In genomic region chr18:3248062-3248669, GRCh38 we compare ENCODE assay signal across 1 cellular context.
TF ChIP-seq lines count a peak whose summit lies in the region.

No MANE protein-coding gene starts in this region.

TF ChIP-seq in WTC11, 78 proteins besides CTCF, POLR2A, EP300 and RAD21 (continued from another document):
- TF ChIP-seq, protein P1, sequence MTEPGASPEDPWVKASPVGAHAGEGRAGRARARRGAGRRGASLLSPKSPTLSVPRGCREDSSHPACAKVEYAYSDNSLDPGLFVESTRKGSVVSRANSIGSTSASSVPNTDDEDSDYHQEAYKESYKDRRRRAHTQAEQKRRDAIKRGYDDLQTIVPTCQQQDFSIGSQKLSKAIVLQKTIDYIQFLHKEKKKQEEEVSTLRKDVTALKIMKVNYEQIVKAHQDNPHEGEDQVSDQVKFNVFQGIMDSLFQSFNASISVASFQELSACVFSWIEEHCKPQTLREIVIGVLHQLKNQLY (CRISPR knock-in tag; IDR thresholded peaks at IDR 0.05): no peak
- TF ChIP-seq TP53 (CRISPR knock-in tag; IDR thresholded peaks at IDR 0.05): no peak
- no peak for TF ChIP-seq PRRX2 (CRISPR knock-in tag; IDR thresholded peaks at IDR 0.05)
- TF ChIP-seq ZNF138 (CRISPR knock-in tag; conservative IDR thresholded peaks at IDR 0.05): no peak
TF ChIP-seq in WTC11: peak in this region for 0.
